ENCODE assay signal across 8 cellular contexts in the genomic region with DNA sequence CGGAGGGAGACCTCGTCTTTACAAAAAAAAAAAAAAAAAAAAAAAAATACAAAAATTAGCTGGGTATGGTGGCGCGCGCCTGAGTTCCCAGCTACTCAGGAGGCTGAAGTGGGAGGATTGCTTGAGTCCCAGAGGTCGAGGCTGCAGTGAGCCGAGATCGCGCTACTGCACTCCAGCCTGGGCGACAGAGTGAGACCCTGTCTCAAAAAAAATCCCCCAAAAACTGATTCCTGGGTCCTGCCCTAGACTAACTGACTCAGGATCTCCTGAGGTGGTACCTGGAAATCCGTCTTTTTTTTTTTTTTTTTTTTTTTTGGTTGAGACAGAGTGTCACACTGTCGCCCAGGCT. TPM values are rescaled to one million over a fixed set of nuclear protein-coding genes. Genes with fewer than 3 reads are reported as not detected.
DNase-seq lines count a peak whose midpoint lies in the region; ATAC-seq and TF ChIP-seq lines count a peak whose summit lies in the region.
"Not testable (repeated sequence)": the region's sequence is repeated elsewhere in the genome, so short reads cannot be mapped to it uniquely, and the experiment has no call there.

No MANE protein-coding gene starts in this region.

- not testable (repeated sequence) for H2AK5ac ChIP-seq in H9 (ENCODE audit: insufficient read length, low read length)

- H2BK15ac ChIP-seq in H9 (ENCODE audit: low read depth, low read length), result not testable (repeated sequence)

- not testable (repeated sequence) for TF ChIP-seq POLR2A in spleen (IDR thresholded peaks at IDR 0.05)

- H3K14ac ChIP-seq in H9 (ENCODE audit: insufficient read depth, low read length), result not testable (repeated sequence)

- not testable (repeated sequence) for H3K27ac Mint-ChIP-seq in H9
- peak overlapping the region; percentile 51 for H3K27ac Mint-ChIP-seq in activated naive CD4-positive, alpha-beta T cell treated with anti-CD3 and anti-CD28 coated beads, Interleukin-2, amount 50 U/mL, for 24 hours
- H3K27ac Mint-ChIP-seq in naive thymus-derived CD8-positive, alpha-beta T cell, result peak overlapping the region; percentile 68 to 97 (median 90)

- not testable (repeated sequence) for H2BK5ac ChIP-seq in H9 (ENCODE audit: insufficient read length, low read length)

- H3K9me3 ChIP-seq in AG04450 (ENCODE audit: control insufficient read depth, insufficient read depth, low read length); H9 (ENCODE audit: control insufficient read depth, low read depth, low read length); effector memory CD4-positive, alpha-beta T cell (ENCODE audit: control insufficient read depth, low read length); spleen: not testable (repeated sequence)

- not testable (repeated sequence) for H3K23me2 ChIP-seq in H9 (ENCODE audit: insufficient read length, low read depth, low read length, poor library complexity, severe bottlenecking)

- not testable (repeated sequence) for H2BK120ac ChIP-seq in H9 (ENCODE audit: low read depth, low read length, poor library complexity, severe bottlenecking)

- H3K27ac ChIP-seq in AG04450 (ENCODE audit: low read depth, low read length); H9 (ENCODE audit: insufficient read length, low read depth, low read length): not testable (repeated sequence)
- H3K27ac ChIP-seq in RWPE1, result peak overlapping the region; percentile 67
- peak overlapping the region; percentile 77 for H3K27ac ChIP-seq in effector memory CD4-positive, alpha-beta T cell (ENCODE audit: insufficient read depth, low read length, poor library complexity, severe bottlenecking)
- peak overlapping the region; percentile 37 to 89 (median 85) for H3K27ac ChIP-seq in spleen

- not testable (repeated sequence) for H3K27me3 ChIP-seq in AG04450 (ENCODE audit: control insufficient read depth, insufficient read depth, low read length); H9 (ENCODE audit: insufficient read depth, low read length); effector memory CD4-positive, alpha-beta T cell (replicated peaks; ENCODE audit: control insufficient read depth, insufficient read depth, low read length, poor library complexity, severe bottlenecking); spleen (replicated peaks in 1 of 7)

- not testable (repeated sequence) for H3K23ac ChIP-seq in H9 (ENCODE audit: insufficient read length, low read depth, low read length)

- not testable (repeated sequence) for H2BK20ac ChIP-seq in H9 (ENCODE audit: low read depth, low read length, poor library complexity, severe bottlenecking)

- no CpG with 5 or more reads among the region's 12 CpGs for WGBS in H9 (ENCODE audit: extremely low coverage, insufficient read length, low lambda C conversion rate)
- WGBS in spleen, 5 donors, result 62 to 70% (median 68%) methylated on average over 10 to 12 of the region's 12 CpGs

- H3K4ac ChIP-seq in H9 (ENCODE audit: low read depth, low read length), result not testable (repeated sequence)

- not testable (repeated sequence) for H4K91ac ChIP-seq in H9 (ENCODE audit: insufficient read length, low read depth, low read length)

- not testable (repeated sequence) for H4K8ac ChIP-seq in H9 (replicated peaks; ENCODE audit: insufficient read length, low read depth, low read length)

- H3K18ac ChIP-seq in H9 (ENCODE audit: insufficient read length, low read depth, low read length), result not testable (repeated sequence)

- not testable (repeated sequence) for H3K9ac ChIP-seq in H9 (ENCODE audit: extremely low read depth, insufficient read length, low read length)

- H3K79me2 ChIP-seq in H9 (ENCODE audit: insufficient read depth, low read length), result not testable (repeated sequence)

- H3K36me3 Mint-ChIP-seq in H9 (ENCODE audit: insufficient read depth in 1 of 3, low read depth in 3 of 3); activated naive CD4-positive, alpha-beta T cell treated with anti-CD3 and anti-CD28 coated beads, Interleukin-2, amount 50 U/mL, for 24 hours; naive thymus-derived CD8-positive, alpha-beta T cell: not testable (repeated sequence)

- TF ChIP-seq CTCF in AG04450 (IDR thresholded peaks at IDR 0.05; ENCODE audit: low read depth, low read length); H9 (conservative IDR thresholded peaks at IDR 0.05); RWPE1 (conservative IDR thresholded peaks at IDR 0.05; ENCODE audit: low read depth); spleen (IDR thresholded peaks at IDR 0.05 in 8 of 11, conservative IDR thresholded peaks at IDR 0.05 in 3 of 11): not testable (repeated sequence)

- not testable (repeated sequence) for H3K4me1 ChIP-seq in H9 (ENCODE audit: insufficient read depth, low read length); effector memory CD4-positive, alpha-beta T cell (ENCODE audit: control insufficient read depth, insufficient read depth, low read length, poor library complexity, severe bottlenecking)
- peaks cover 10 to 60% (median 19%) of the 10 kb centered on the region in 6 donors for H3K4me1 ChIP-seq in spleen

- peak overlapping the region; percentile 5 for H2AFZ ChIP-seq in H9 (ENCODE audit: low read length)

- not testable (repeated sequence) for H3T11ph ChIP-seq in H9 (ENCODE audit: low read length)

- not testable (repeated sequence) for H3K9me3 Mint-ChIP-seq in H9; activated naive CD4-positive, alpha-beta T cell treated with anti-CD3 and anti-CD28 coated beads, Interleukin-2, amount 50 U/mL, for 24 hours; naive thymus-derived CD8-positive, alpha-beta T cell

- H3K27me3 Mint-ChIP-seq in H9 (ENCODE audit: low read depth); activated naive CD4-positive, alpha-beta T cell treated with anti-CD3 and anti-CD28 coated beads, Interleukin-2, amount 50 U/mL, for 24 hours; naive thymus-derived CD8-positive, alpha-beta T cell: not testable (repeated sequence)

- H3K4me1 Mint-ChIP-seq in H9; activated naive CD4-positive, alpha-beta T cell treated with anti-CD3 and anti-CD28 coated beads, Interleukin-2, amount 50 U/mL, for 24 hours: not testable (repeated sequence)
- peaks cover 0 to 27% (median 4%) of the 10 kb centered on the region in 4 donors for H3K4me1 Mint-ChIP-seq in naive thymus-derived CD8-positive, alpha-beta T cell

- not testable (repeated sequence) for H3K36me3 ChIP-seq in effector memory CD4-positive, alpha-beta T cell (ENCODE audit: control insufficient read depth, insufficient read depth, low read length); spleen

- CTCF ChIA-PET in AG04450 (lab: Charles Lee), result interaction anchor here (0.7 to 3.9 kb wide), 6 partner anchors 12 to 275 kb away, joined by 3 to 42 read pairs (median 6); a partner anchor contains a TSS
- CTCF ChIA-PET in RWPE1 (lab: Yijun Ruan, JAX), result interaction anchor here (0.6 kb wide), 1 partner anchor 123 kb away, joined by 3 read pairs; no protein-coding TSS in a partner anchor

- H3K4me3 Mint-ChIP-seq in H9, result peak overlapping the region; percentile 83 to 84
- H3K4me3 Mint-ChIP-seq in activated naive CD4-positive, alpha-beta T cell treated with anti-CD3 and anti-CD28 coated beads, Interleukin-2, amount 50 U/mL, for 24 hours, result peak overlapping the region; percentile 85
- H3K4me3 Mint-ChIP-seq in naive thymus-derived CD8-positive, alpha-beta T cell, result peak overlapping the region; percentile 81 to 93 (median 89)

- not testable (repeated sequence) for H4K5ac ChIP-seq in H9 (ENCODE audit: insufficient read length, low read depth, low read length)

- H3K4me3 ChIP-seq in AG04450 (ENCODE audit: low read depth, low read length) (peak overlapping the region; percentile 83), iPS-11a (ENCODE audit: low read depth, low read length) (peak overlapping the region; percentile 71), spleen (peak overlapping the region; percentile 70 to 93 (median 80))
- peak overlapping the region; percentile 63 for H3K4me3 ChIP-seq in effector memory CD4-positive, alpha-beta T cell (ENCODE audit: insufficient read depth, low read depth, low read length, poor library complexity, severe bottlenecking)

- not testable (repeated sequence) for ATAC-seq in naive thymus-derived CD8-positive, alpha-beta T cell

- not testable (repeated sequence) for H2BK12ac ChIP-seq in H9 (ENCODE audit: insufficient read length, low read depth, low read length)

- not testable (repeated sequence) for DNase-seq in AG04450 (ENCODE audit: low read depth, low spot score); H9; RWPE1 (ENCODE audit: low spot score); effector memory CD4-positive, alpha-beta T cell; naive thymus-derived CD8-positive, alpha-beta T cell; spleen

- intact Hi-C loops in spleen (cut with DNase I; ENCODE audit: low total_unique reads), result loop anchor here (10.0 kb wide), 1 partner anchor 81 kb away; no protein-coding TSS in a partner anchor

- H3K79me1 ChIP-seq in H9 (ENCODE audit: insufficient read depth, low read depth, low read length, poor library complexity, severe bottlenecking), result not testable (repeated sequence)

- H3K56ac ChIP-seq in H9 (ENCODE audit: insufficient read length, low read depth, low read length), result not testable (repeated sequence)

- POLR2A ChIA-PET in AG04450 (lab: Yijun Ruan, JAX), result interaction anchor here (0.5 to 1.5 kb wide), 5 partner anchors 13 to 163 kb away, joined by 3 to 8 read pairs (median 5); a partner anchor contains a TSS
- POLR2A ChIA-PET in RWPE1 (lab: Yijun Ruan, JAX; ENCODE audit: low non-redundant PET), result not testable (repeated sequence)
- POLR2A ChIA-PET in naive thymus-derived CD8-positive, alpha-beta T cell (lab: Charles Lee), result interaction anchor here (0.6 to 3.2 kb wide), 25 partner anchors 8 to 258 kb away, joined by 3 to 22 read pairs (median 6); a partner anchor contains a TSS

- H4K20me1 ChIP-seq in H9 (ENCODE audit: control insufficient read depth, insufficient read depth, insufficient read length), result not testable (repeated sequence)

- H3K4me2 ChIP-seq in H9 (ENCODE audit: insufficient read depth, insufficient read length, low read length), result peak overlapping the region; percentile 94

RNA-seq across cellular contexts. Expression of a gene that starts 0.5 kb away (rescaled TPM):
- 32.7 and 35.4 TPM in 2 replicates for polyA plus RNA-seq in AG04450 (2011; rRNA removed)
- 14.4 and 19.4 TPM in 2 replicates for polyA minus RNA-seq in AG04450 (2011; rRNA and poly(A)+ RNA removed)
- 10.9 and 11.1 TPM in 2 replicates for total RNA-seq in H9 (2021)
- 10 to 100 TPM; 13.4 to 16.2 TPM for total RNA-seq in naive thymus-derived CD8-positive, alpha-beta T cell
- 10 to 100 TPM in 2 of 3 donors, 1 to 10 TPM in 1; 8.7 to 16.4 (median 13.6) TPM for polyA plus RNA-seq in naive thymus-derived CD8-positive, alpha-beta T cell
- total RNA-seq in spleen, result 10 to 100 TPM; 14.8 to 30.8 (median 24.5) TPM
- polyA plus RNA-seq in spleen, result 10 to 100 TPM in 2 of 3 donors, 1 to 10 TPM in 1; 8.4 to 21.0 (median 14.7) TPM

RNA-seq across cellular contexts. Expression of a gene that starts 30.3 kb away (rescaled TPM):
- polyA plus RNA-seq in AG04450 (2011; rRNA removed) (9.3 and 11.4 TPM in 2 replicates), spleen (1 to 10 TPM; 7.5 to 9.9 (median 8.3) TPM)
- 11.7 and 15.8 TPM in 2 replicates for polyA minus RNA-seq in AG04450 (2011; rRNA and poly(A)+ RNA removed)
- total RNA-seq in H9 (2021) (15.7 and 15.8 TPM in 2 replicates), spleen (10 to 100 TPM; 20.1 to 27.3 (median 26.5) TPM)
- 10 to 100 TPM; 34.4 to 34.8 TPM for total RNA-seq in naive thymus-derived CD8-positive, alpha-beta T cell
- polyA plus RNA-seq in naive thymus-derived CD8-positive, alpha-beta T cell, result 10 to 100 TPM in 1 of 3 donors, 1 to 10 TPM in 2; 7.6 to 10.2 (median 9.6) TPM
